In genomic region chr11:95144313-95145235, GRCh38 we compare ENCODE assay signal across 24 cellular contexts. TPM values are rescaled to one million over a fixed set of nuclear protein-coding genes. Genes with fewer than 3 reads are reported as not detected.
DNase-seq lines count a peak whose midpoint lies in the region; ATAC-seq and TF ChIP-seq lines count a peak whose summit lies in the region.
"Had no signal": no experiment of that assay in that cellular context is flagged by ENCODE, and none has a peak within 500 bp of the region (broad histone marks: within the 10 kb centered on the region; RNA-seq: fewer than 3 reads in every experiment).

No MANE protein-coding gene starts in this region.

- WGBS in mesendoderm (ENCODE audit: extremely low coverage, insufficient coverage, low lambda C conversion rate), result no CpG with 5 or more reads among the region's 7 CpGs
- WGBS in heart right ventricle, 2 donors, result 56 to 66% methylated on average over 7 of the region's 7 CpGs

- no peak overlapping the region for H2BK15ac ChIP-seq in mesendoderm (replicated peaks; ENCODE audit: low read depth)

- no peaks in the 10 kb centered on the region for H3K9me3 ChIP-seq in MG63
- no peaks in the 10 kb centered on the region for H3K9me3 ChIP-seq in heart right ventricle
- H3K9me3 ChIP-seq: gastroesophageal sphincter, prostate gland had no signal

- H3K79me1 ChIP-seq in mesendoderm (ENCODE audit: low read length), result no peaks in the 10 kb centered on the region

- no peak overlapping the region for H3K23ac ChIP-seq in mesendoderm (ENCODE audit: low read length)

- intact Hi-C loops in heart right ventricle (cut with DNase I), result loop anchor here in 9 of 10 donors (5.0 to 10.0 kb wide), 7 partner anchors 32 to 520 kb away; partner anchors contain the start of genes CWC15 (in 2 of the 9), KDM4D (in 2 of the 9) and SRSF8 (in 1 of the 9)

- no peak overlapping the region for H3K9ac ChIP-seq in mesendoderm (ENCODE audit: low read length)

- H2AK5ac ChIP-seq in mesendoderm (ENCODE audit: low read length), result no peak overlapping the region

- H3K36me3 ChIP-seq in MG63 (no peaks in the 10 kb centered on the region; the same call in 1 of the 2 replicates), mesendoderm (ENCODE audit: control insufficient read depth, insufficient read depth, low read length) (no peaks in the 10 kb centered on the region), heart right ventricle (no peaks in the 10 kb centered on the region)
- H3K36me3 ChIP-seq: brain microvascular endothelial cell, gastroesophageal sphincter, prostate gland, WERI-Rb-1 had no signal

- no peaks in the 10 kb centered on the region for H3K27me3 ChIP-seq in MG63
- no peaks in the 10 kb centered on the region for H3K27me3 ChIP-seq in mesendoderm (ENCODE audit: insufficient read depth, low read length, poor library complexity)
- no peaks in the 10 kb centered on the region for H3K27me3 ChIP-seq in heart right ventricle
- H3K27me3 ChIP-seq: brain microvascular endothelial cell, gastroesophageal sphincter had no signal

- peaks cover 1% of the 10 kb centered on the region for H3K4me1 ChIP-seq in mesendoderm (ENCODE audit: control insufficient read depth, low read depth, low read length)
- peaks cover 0 to 32% (median 10%) of the 10 kb centered on the region in 9 donors for H3K4me1 ChIP-seq in heart right ventricle
- H3K4me1 ChIP-seq: prostate gland had no signal

- no peak overlapping the region for H3K4me2 ChIP-seq in mesendoderm (ENCODE audit: low read length)

- TF ChIP-seq CTCF in heart right ventricle (IDR thresholded peaks at IDR 0.05), result no peak

- H3K18ac ChIP-seq in mesendoderm (ENCODE audit: low read length), result no peak overlapping the region

- H4K5ac ChIP-seq in mesendoderm (ENCODE audit: low read length), result no peak overlapping the region

- H3K79me2 ChIP-seq in mesendoderm (ENCODE audit: control insufficient read depth, insufficient read depth, low read length), result no peaks in the 10 kb centered on the region

- DNase-seq in ELR (ENCODE audit: low read depth) (peak; percentile 22), MG63 (peak; percentile 12), astrocyte of the hippocampus (ENCODE audit: low read depth, low spot score) (peak; percentile 34), mesendoderm (peak; percentile 62), DMS 273 treated with DMSO at 0.1 percent for 48 hours (lab: John Stamatoyannopoulos, UW) (no peak), heart right ventricle (no peak), hepatic stellate cell (ENCODE audit: low spot score) (no peak)
- DNase-seq: activated CD4-positive, alpha-beta T cell treated with anti-CD3 and anti-CD28 coated beads for 48 hours; activated T-cell treated with anti-CD3 and anti-CD28 coated beads, Interleukin-2, amount 50 U/mL, for 1 hour; brain microvascular endothelial cell; effector CD8-positive, alpha-beta T cell; naive B cell; NCI-H2081 treated with DMSO at 0.1 percent for 48 hours; NCI-H446; stimulated activated CD4-positive, alpha-beta T cell treated with anti-CD3 and anti-CD28 coated beads, Interleukin-4, amount 100 ng/mL, for 4 hours; stimulated activated naive B cell treated with anti-CD40 and anti-IgM and Interleukin-4, amounts not matched to agents 10 μg/mL and 1 μg/mL and 100 μg/mL, for 72 hours; T-helper 17 cell; WERI-Rb-1 had no signal

- H3K4me3 ChIP-seq in MG63 (no peak overlapping the region), mesendoderm (ENCODE audit: low read length) (no peak overlapping the region), heart right ventricle (no peak overlapping the region)
- H3K4me3 ChIP-seq: gastroesophageal sphincter, prostate gland, SK-N-MC had no signal

- no peak overlapping the region for H2BK5ac ChIP-seq in mesendoderm (ENCODE audit: low read length)

- no peak overlapping the region for H3K56ac ChIP-seq in mesendoderm (ENCODE audit: low read length)

- no peak overlapping the region for H4K8ac ChIP-seq in mesendoderm (ENCODE audit: low read depth, low read length)

- H3K27ac ChIP-seq in mesendoderm (ENCODE audit: low read depth, low read length) (no peak overlapping the region), heart right ventricle (no peak overlapping the region)
- H3K27ac ChIP-seq: brain microvascular endothelial cell, gastroesophageal sphincter, prostate gland, SK-N-MC, WERI-Rb-1 had no signal

- no peak overlapping the region for H2BK120ac ChIP-seq in mesendoderm (ENCODE audit: low read depth, low read length)

- ATAC-seq in GM18520 (IDR thresholded peaks at IDR 0.05; ENCODE audit: unreplicated experiment), result no peak
- no peak for ATAC-seq in heart right ventricle
- ATAC-seq: gastroesophageal sphincter; left lobe of liver; sciatic nerve; stimulated activated naive B cell treated with anti-CD40 and anti-IgM and Interleukin-4, amounts not matched to agents 10 μg/mL and 1 μg/mL and 100 μg/mL, for 72 hours; T-helper 17 cell had no signal

- no peak overlapping the region for H3K4ac ChIP-seq in mesendoderm (ENCODE audit: low read depth, low read length)

RNA-seq across cellular contexts. Expression of gene ENDOD1, which starts 54.9 kb away (rescaled TPM):
- total RNA-seq in MG63 (2014; rRNA removed; shearing (Covaris generic); ENCODE audit: low replicate concordance), result 5.4 and 6.4 TPM in 2 replicates
- 1.6 TPM for polyA plus RNA-seq in mesendoderm (2013, experiment 1 of 2)
- polyA plus RNA-seq in mesendoderm (2013, experiment 2 of 2), result 1.5 TPM
- total RNA-seq in heart right ventricle, result 10 to 100 TPM in 7 of 10 donors, 1 to 10 TPM in 3; 7.4 to 15.0 (median 12.3) TPM
- 1 to 10 TPM; 3.7 to 9.9 TPM for polyA plus RNA-seq in heart right ventricle

Comparison
In these comparisons a context has a peak if more than half of its experiments do, and no peak if none do; other contexts are left out.
1. DNase-seq: peak in ELR (single experiment), MG63 (single experiment), astrocyte of the hippocampus (single experiment) and mesendoderm (single experiment); none in DMS 273 treated with DMSO at 0.1 percent for 48 hours (single experiment), heart right ventricle (0 of 2) and hepatic stellate cell (single experiment).